In the genomic region with DNA sequence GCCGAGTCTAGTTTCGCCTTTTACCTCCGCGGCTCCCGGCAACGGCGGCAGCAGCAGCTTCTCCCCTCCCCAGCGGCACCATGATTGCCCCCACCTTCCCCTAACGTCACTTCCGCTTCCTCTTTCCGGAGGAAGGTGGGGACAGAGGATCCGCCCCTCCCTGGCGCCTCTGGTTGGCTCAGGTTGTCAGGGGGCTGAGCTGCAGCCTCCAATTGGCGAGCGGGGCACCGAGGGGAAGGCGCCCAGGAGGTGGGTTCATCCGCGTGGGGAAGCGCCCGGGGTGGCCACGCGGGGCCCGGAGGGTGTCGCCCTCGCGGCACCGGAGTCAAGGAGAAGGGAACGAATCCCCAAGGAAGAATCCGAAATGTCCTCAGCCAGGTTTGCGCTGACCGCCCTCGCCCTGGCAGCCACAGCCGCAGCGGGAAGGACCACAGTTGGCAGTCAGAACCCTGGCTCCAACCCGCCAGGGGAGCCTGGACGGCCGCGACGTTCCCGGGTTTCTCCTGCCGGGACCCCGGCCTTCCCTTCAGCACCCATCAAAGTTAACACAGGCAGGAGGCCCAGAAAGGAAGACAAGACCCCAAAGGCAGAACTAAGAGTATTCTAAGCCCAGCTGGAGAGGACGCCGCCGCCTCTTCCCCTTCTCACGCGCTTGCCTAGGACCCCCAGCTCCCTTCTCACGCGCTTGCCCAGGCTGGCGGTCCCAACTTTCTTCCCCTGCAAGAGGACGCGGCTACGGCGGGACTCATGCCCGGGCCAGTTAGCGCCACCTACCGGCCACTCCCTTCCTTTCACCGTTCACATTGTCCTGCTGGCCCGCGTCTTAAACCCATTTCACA, we compare ENCODE assay signal across 1 cellular context.
TF ChIP-seq lines count a peak whose summit lies in the region.

A gene (minus strand): TSS at position 86 of the 839 bp plus-strand sequence. CDS start 1,934 bp downstream, outside the sequence.

TF ChIP-seq in HCT116, 20 proteins besides CTCF, POLR2A, EP300 and RAD21 (continued from another document):
- TF ChIP-seq, protein P1, sequence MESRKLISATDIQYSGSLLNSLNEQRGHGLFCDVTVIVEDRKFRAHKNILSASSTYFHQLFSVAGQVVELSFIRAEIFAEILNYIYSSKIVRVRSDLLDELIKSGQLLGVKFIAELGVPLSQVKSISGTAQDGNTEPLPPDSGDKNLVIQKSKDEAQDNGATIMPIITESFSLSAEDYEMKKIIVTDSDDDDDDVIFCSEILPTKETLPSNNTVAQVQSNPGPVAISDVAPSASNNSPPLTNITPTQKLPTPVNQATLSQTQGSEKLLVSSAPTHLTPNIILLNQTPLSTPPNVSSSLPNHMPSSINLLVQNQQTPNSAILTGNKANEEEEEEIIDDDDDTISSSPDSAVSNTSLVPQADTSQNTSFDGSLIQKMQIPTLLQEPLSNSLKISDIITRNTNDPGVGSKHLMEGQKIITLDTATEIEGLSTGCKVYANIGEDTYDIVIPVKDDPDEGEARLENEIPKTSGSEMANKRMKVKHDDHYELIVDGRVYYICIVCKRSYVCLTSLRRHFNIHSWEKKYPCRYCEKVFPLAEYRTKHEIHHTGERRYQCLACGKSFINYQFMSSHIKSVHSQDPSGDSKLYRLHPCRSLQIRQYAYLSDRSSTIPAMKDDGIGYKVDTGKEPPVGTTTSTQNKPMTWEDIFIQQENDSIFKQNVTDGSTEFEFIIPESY (IDR thresholded peaks at IDR 0.05; ENCODE audit: extremely low read depth, insufficient replicate concordance, low read length), result no peak
- TF ChIP-seq YY1 (IDR thresholded peaks at IDR 0.05; ENCODE audit: extremely low read depth, insufficient replicate concordance, low read depth, low read length), result peak; percentile 90
- peak; percentile 9 for TF ChIP-seq TCF7L2 (IDR thresholded peaks at IDR 0.05; ENCODE audit: borderline replicate concordance, extremely low read depth, insufficient read depth, insufficient read length)
- no peak for TF ChIP-seq FOSL1 (IDR thresholded peaks at IDR 0.05; ENCODE audit: low read depth)
- TF ChIP-seq POLR2AphosphoS5 (IDR thresholded peaks at IDR 0.05; ENCODE audit: low read depth, low read length), result peak; percentile 84
- TF ChIP-seq SRF (IDR thresholded peaks at IDR 0.05; ENCODE audit: low read depth), result no peak; the same call in 1 of the 2 replicates
- TF ChIP-seq SIN3A (IDR thresholded peaks at IDR 0.05; ENCODE audit: low read depth), result peak; percentile 46; the same call in 1 of the 2 replicates
- no peak; the same call in 1 of the 2 replicates for TF ChIP-seq ELF1 (IDR thresholded peaks at IDR 0.05; ENCODE audit: borderline replicate concordance, low read depth)
